ENCODE assay signal across 11 cellular contexts in the genomic region with DNA sequence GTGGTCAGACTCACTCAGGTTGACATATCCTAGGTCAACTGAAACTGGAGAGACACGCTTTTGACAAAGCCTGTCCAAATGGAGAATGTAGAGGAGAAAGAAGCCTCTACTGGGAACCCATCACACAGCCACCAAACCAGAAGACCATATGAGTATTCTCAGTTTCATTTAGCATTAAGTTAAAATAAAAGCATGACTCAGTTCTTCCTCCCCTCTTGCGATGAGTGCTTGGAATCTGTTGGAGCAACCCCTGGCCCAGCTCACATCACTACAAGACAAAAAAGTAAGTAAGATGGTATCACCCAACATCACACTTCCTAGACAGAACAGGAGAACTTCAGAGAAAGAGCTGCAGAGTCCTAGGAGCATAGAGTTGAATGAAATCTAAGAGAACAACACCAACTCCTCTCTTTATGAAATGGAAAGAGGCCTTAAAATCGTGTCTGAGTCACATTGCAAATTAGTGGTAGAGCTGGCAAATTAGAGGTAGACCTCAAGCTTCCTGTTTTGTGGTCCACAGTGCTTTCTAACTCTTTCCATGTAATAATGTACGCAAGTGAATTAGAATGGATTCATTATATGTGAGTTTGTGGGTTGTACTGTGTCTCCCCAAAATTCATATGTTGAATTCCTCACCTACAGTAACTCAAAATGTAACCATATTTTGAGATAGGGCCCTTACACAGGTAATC. TPM values are rescaled to one million over a fixed set of nuclear protein-coding genes. Genes with fewer than 3 reads are reported as not detected.
DNase-seq lines count a peak whose midpoint lies in the region; ATAC-seq and TF ChIP-seq lines count a peak whose summit lies in the region.
"Had no signal": no experiment of that assay in that cellular context is flagged by ENCODE, and none has a peak within 500 bp of the region (broad histone marks: within the 10 kb centered on the region; RNA-seq: fewer than 3 reads in every experiment).

No MANE protein-coding gene starts in this region.

- no peak overlapping the region for H3K4me3 Mint-ChIP-seq in stimulated activated effector memory CD8-positive, alpha-beta T cell treated with anti-CD3 and anti-CD28 coated beads, Interleukin-12 subunit alpha, Interleukin-12 subunit beta, amount 100 ng/mL, for 72 hours
- H3K4me3 Mint-ChIP-seq: B cell had no signal

- no peak for ATAC-seq in right cardiac atrium
- ATAC-seq in HG02610 (IDR thresholded peaks at IDR 0.05; ENCODE audit: unreplicated experiment) = peak; percentile 86
- peak; percentile 48 for ATAC-seq in HG03558 (IDR thresholded peaks at IDR 0.05; ENCODE audit: extremely low read depth, unreplicated experiment)
- ATAC-seq in stimulated activated effector memory CD8-positive, alpha-beta T cell treated with anti-CD3 and anti-CD28 coated beads, Interleukin-12 subunit alpha, Interleukin-12 subunit beta, amount 100 ng/mL, for 72 hours = peak; percentile 87

- no peaks in the 10 kb centered on the region for H3K36me3 ChIP-seq in left ventricle myocardium inferior

- H3K9me3 ChIP-seq in left ventricle myocardium inferior (replicated peaks) (no peaks in the 10 kb centered on the region), right cardiac atrium (ENCODE audit: control insufficient read depth, low read length) (no peaks in the 10 kb centered on the region)

- 76% methylated on average over 4 of the region's 4 CpGs for WGBS in right cardiac atrium

- H3K27me3 ChIP-seq in left ventricle myocardium inferior (ENCODE audit: low read depth) (no peaks in the 10 kb centered on the region), right cardiac atrium (ENCODE audit: control insufficient read depth, insufficient read depth) (no peaks in the 10 kb centered on the region)

- no peak for TF ChIP-seq CTCF in left ventricle myocardium inferior (IDR thresholded peaks at IDR 0.05; ENCODE audit: borderline replicate concordance)

- peak overlapping the region; percentile 88 for H3K27ac Mint-ChIP-seq in stimulated activated effector memory CD8-positive, alpha-beta T cell treated with anti-CD3 and anti-CD28 coated beads, Interleukin-12 subunit alpha, Interleukin-12 subunit beta, amount 100 ng/mL, for 72 hours
- H3K27ac Mint-ChIP-seq: B cell had no signal

- in situ Hi-C loops in ACHN (cut with HindIII; ENCODE audit: low pct_ligation_motif_present, low pct_unique_long_range_greater_than_20kb, low sequenced_read_pairs) = no loop called here

- peaks cover 46% of the 10 kb centered on the region for H3K4me1 ChIP-seq in left ventricle myocardium inferior
- H3K4me1 ChIP-seq in right cardiac atrium (ENCODE audit: control insufficient read depth, insufficient read depth, low read length) = peaks cover 2% of the 10 kb centered on the region

- peaks cover 6% of the 10 kb centered on the region for H3K36me3 Mint-ChIP-seq in stimulated activated effector memory CD8-positive, alpha-beta T cell treated with anti-CD3 and anti-CD28 coated beads, Interleukin-12 subunit alpha, Interleukin-12 subunit beta, amount 100 ng/mL, for 72 hours

- peaks cover 16% of the 10 kb centered on the region for H3K9me3 Mint-ChIP-seq in stimulated activated effector memory CD8-positive, alpha-beta T cell treated with anti-CD3 and anti-CD28 coated beads, Interleukin-12 subunit alpha, Interleukin-12 subunit beta, amount 100 ng/mL, for 72 hours

- DNase-seq in left ventricle myocardium inferior = no peak
- no peak for DNase-seq in right cardiac atrium
- DNase-seq in stimulated activated effector memory CD8-positive, alpha-beta T cell treated with anti-CD3 and anti-CD28 coated beads, Interleukin-12 subunit alpha, Interleukin-12 subunit beta, amount 100 ng/mL, for 72 hours (ENCODE audit: low spot score in 2 of 2) = peak in 1 of 2 donors; percentile 47
- no peak for DNase-seq in ACHN
- DNase-seq in HPDE6-E6E7 (ENCODE audit: extremely low spot score) = no peak
- DNase-seq in cerebellum (ENCODE audit: low spot score) = no peak
- DNase-seq: NCI-H2081 treated with DMSO at 0.1 percent for 48 hours had no signal

- no peak overlapping the region for H3K4me3 ChIP-seq in left ventricle myocardium inferior
- no peak overlapping the region for H3K4me3 ChIP-seq in right cardiac atrium (ENCODE audit: low read length)
- H3K4me3 ChIP-seq: SK-N-MC had no signal

- intact Hi-C loops in left ventricle myocardium inferior (cut with micrococcal nuclease) (no loop called here), right cardiac atrium (cut with DNase I) (no loop called here)

- H3K27ac ChIP-seq in left ventricle myocardium inferior (replicated peaks) (peak overlapping the region; percentile 27), right cardiac atrium (ENCODE audit: low read length) (no peak overlapping the region)
- H3K27ac ChIP-seq: SK-N-MC had no signal

- H3K4me1 Mint-ChIP-seq in stimulated activated effector memory CD8-positive, alpha-beta T cell treated with anti-CD3 and anti-CD28 coated beads, Interleukin-12 subunit alpha, Interleukin-12 subunit beta, amount 100 ng/mL, for 72 hours = peaks cover 9% of the 10 kb centered on the region
- H3K4me1 Mint-ChIP-seq: B cell had no signal

RNA-seq across cellular contexts. Expression of a gene that starts 51.2 kb away (rescaled TPM):
- total RNA-seq in left ventricle myocardium inferior (325 TPM), right cardiac atrium (100 to 1,000 TPM; 315 to 354 (median 333) TPM), cerebellum (39.9 TPM)
- polyA plus RNA-seq in right cardiac atrium = 230 TPM
- total RNA-seq: B cell had no signal

Comparison
In these comparisons a context has a peak if more than half of its experiments do, and no peak if none do; other contexts are left out.
1. ATAC-seq: peak in HG02610 (single experiment), HG03558 (single experiment) and stimulated activated effector memory CD8-positive, alpha-beta T cell treated with anti-CD3 and anti-CD28 coated beads, Interleukin-12 subunit alpha, Interleukin-12 subunit beta, amount 100 ng/mL, for 72 hours (single experiment); none in right cardiac atrium (0 of 2).